6 cellular contexts compared by ENCODE assay signal in genomic region chr2:232443047-232443446, GRCh38. TPM values are rescaled to one million over a fixed set of nuclear protein-coding genes. Genes with fewer than 3 reads are reported as not detected.
"Had no signal": no experiment of that assay in that cellular context is flagged by ENCODE, and none has a peak within 500 bp of the region (broad histone marks: within the 10 kb centered on the region; RNA-seq: fewer than 3 reads in every experiment).

No MANE protein-coding gene starts in this region.

RNA-seq across cellular contexts. Expression of gene ALPI, which starts 12.9 kb away (rescaled TPM):
- total RNA-seq: K562, M059J, PC-3, SJCRH30, SK-MEL-5 had no signal
- polyA plus RNA-seq: K562 had no signal

RNA-seq across cellular contexts. Expression of gene ALPG, which starts 36.4 kb away (rescaled TPM):
- total RNA-seq: K562, M059J, Peyer's patch, SJCRH30, SK-MEL-5 had no signal
- polyA plus RNA-seq: K562 had no signal

RNA-seq across cellular contexts. Expression of gene ECEL1, which starts 44.6 kb away (rescaled TPM):
- total RNA-seq: M059J, PC-3, Peyer's patch, SJCRH30, SK-MEL-5 had no signal
- polyA plus RNA-seq: K562 had no signal
